ENCODE assay signal across 21 cellular contexts in the genomic region with DNA sequence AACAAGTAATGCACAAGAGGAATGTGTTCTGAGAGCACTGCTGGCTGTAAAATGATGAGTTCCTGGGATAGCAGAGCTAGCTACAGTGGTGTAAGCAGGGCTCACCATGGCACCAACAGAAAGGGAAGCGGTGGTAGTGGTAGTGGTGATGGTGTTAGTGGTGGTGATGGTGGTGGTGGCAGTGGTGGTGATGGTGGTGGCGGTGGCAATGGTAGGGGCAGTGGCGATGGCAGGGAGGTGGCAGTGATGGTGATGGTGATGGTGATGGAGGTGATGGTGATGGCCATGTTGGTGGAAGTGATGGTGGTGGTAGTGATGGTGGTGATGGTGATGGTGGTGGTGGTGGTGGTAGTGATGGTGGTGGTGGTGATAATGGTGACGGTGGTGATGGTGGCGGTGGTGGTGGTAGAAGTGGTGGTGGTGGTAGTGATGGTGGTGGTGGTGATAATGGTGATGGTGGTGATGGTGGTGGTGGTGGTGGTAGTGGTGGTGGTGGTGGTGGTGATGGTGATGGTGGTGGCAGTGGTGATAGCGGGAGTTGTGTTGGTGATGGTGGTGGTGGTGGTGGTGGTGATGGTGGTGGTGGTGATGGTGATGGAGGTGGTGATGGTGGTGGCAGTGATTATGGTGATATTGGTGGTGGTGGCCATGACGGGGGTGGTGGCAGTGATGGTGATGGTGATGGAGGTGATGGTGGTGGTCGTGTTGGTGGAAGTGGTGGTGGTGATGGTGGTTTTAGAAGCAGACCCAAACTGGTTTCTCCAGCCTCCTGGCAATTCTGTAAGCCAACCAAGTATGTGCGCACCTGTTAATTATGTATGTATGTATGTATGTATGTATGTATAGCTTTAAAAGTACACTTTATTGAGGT.
DNase-seq lines count a peak whose midpoint lies in the region; ATAC-seq and FAIRE-seq lines count a peak whose summit lies in the region.
"Had no signal": no experiment of that assay in that cellular context is flagged by ENCODE, and none has a peak within 500 bp of the region (broad histone marks: within the 10 kb centered on the region; RNA-seq: fewer than 3 reads in every experiment).

No MANE protein-coding gene starts in this region.

- H3K9ac ChIP-seq in trophoblast cell (ENCODE audit: low read length): no peak overlapping the region
- H3K9ac ChIP-seq: BLaER1 had no signal

- no peaks in the 10 kb centered on the region for H3K79me1 ChIP-seq in trophoblast cell (ENCODE audit: low read length)

- H3K79me2 ChIP-seq in trophoblast cell (ENCODE audit: control insufficient read depth, insufficient read depth, low read length, poor library complexity): no peaks in the 10 kb centered on the region

- no peak overlapping the region for H2AK5ac ChIP-seq in trophoblast cell (ENCODE audit: low read length)

- peak; percentile 11 for DNase-seq in activated CD8-positive, alpha-beta memory T cell treated with anti-CD3 and anti-CD28 coated beads for 24 hours
- no peak for DNase-seq in activated CD8-positive, alpha-beta memory T cell treated with anti-CD3 and anti-CD28 coated beads, Interleukin-2, amount 10 ng/mL, durations not matched to agents 7 days and 5 days
- DNase-seq in HTR-8/SVneo (ENCODE audit: insufficient read length, low spot score) (no peak), trophoblast cell (no peak), urothelium cell line (ENCODE audit: low spot score) (no peak), T-helper 1 cell (no peak), 8988T (no peak)
- DNase-seq: CD4-positive, alpha-beta memory T cell; DMS153; DMS79; GDM1; H7; HFFc6 had no signal

- H3K4me3 Mint-ChIP-seq in activated CD8-positive, alpha-beta memory T cell treated with anti-CD3 and anti-CD28 coated beads, Interleukin-2, amount 10 ng/mL, durations not matched to agents 7 days and 5 days: no peak overlapping the region
- H3K4me3 Mint-ChIP-seq: CD4-positive, alpha-beta memory T cell; GM23338; HFFc6 had no signal

- ATAC-seq in activated CD8-positive, alpha-beta memory T cell treated with anti-CD3 and anti-CD28 coated beads, Interleukin-2, amount 10 ng/mL, durations not matched to agents 7 days and 5 days: no peak
- ATAC-seq: GM23338, HCT116 had no signal

- no peak overlapping the region for H2BK12ac ChIP-seq in trophoblast cell (ENCODE audit: low read length)

- WGBS in trophoblast cell (ENCODE audit: extremely low coverage, insufficient coverage, insufficient read length): 80% methylated on average over 1 of the region's 9 CpGs

- H3K4me1 ChIP-seq in trophoblast cell (ENCODE audit: control insufficient read depth in 1 of 2, insufficient read depth in 2 of 2, low read length in 2 of 2): no peaks in the 10 kb centered on the region
- H3K4me1 ChIP-seq: BLaER1 had no signal

- no peak overlapping the region for H3K23ac ChIP-seq in trophoblast cell (ENCODE audit: low read length)

- H3K9me3 ChIP-seq in trophoblast cell (ENCODE audit: insufficient read depth, low read depth, low read length): peaks cover 6% of the 10 kb centered on the region

- H2BK5ac ChIP-seq in trophoblast cell (ENCODE audit: low read depth, low read length, poor library complexity): no peak overlapping the region

- no peak overlapping the region for H2BK120ac ChIP-seq in trophoblast cell (ENCODE audit: insufficient read depth, low read length, poor library complexity)

- peak overlapping the region; percentile 38 for H3K4me3 ChIP-seq in trophoblast cell (ENCODE audit: low read depth, low read length)
- H3K4me3 ChIP-seq: BLaER1, GM23338 had no signal

- H3K36me3 ChIP-seq in trophoblast cell (ENCODE audit: control insufficient read depth in 1 of 2, insufficient read depth in 2 of 2, low read length in 2 of 2): no peaks in the 10 kb centered on the region
- H3K36me3 ChIP-seq: BLaER1 had no signal

- peaks cover 39% of the 10 kb centered on the region for H3K27me3 Mint-ChIP-seq in activated CD8-positive, alpha-beta memory T cell treated with anti-CD3 and anti-CD28 coated beads, Interleukin-2, amount 10 ng/mL, durations not matched to agents 7 days and 5 days

- H3K14ac ChIP-seq in trophoblast cell (ENCODE audit: low read length): no peak overlapping the region

- no peaks in the 10 kb centered on the region for H3K36me3 Mint-ChIP-seq in activated CD8-positive, alpha-beta memory T cell treated with anti-CD3 and anti-CD28 coated beads, Interleukin-2, amount 10 ng/mL, durations not matched to agents 7 days and 5 days
- H3K36me3 Mint-ChIP-seq: CD14-positive monocyte; CD4-positive, alpha-beta memory T cell had no signal

- H3K27ac Mint-ChIP-seq in activated CD8-positive, alpha-beta memory T cell treated with anti-CD3 and anti-CD28 coated beads, Interleukin-2, amount 10 ng/mL, durations not matched to agents 7 days and 5 days: no peak overlapping the region
- H3K27ac Mint-ChIP-seq: CD14-positive monocyte; CD4-positive, alpha-beta memory T cell; GM23338; HFFc6 had no signal

- FAIRE-seq in HTR-8/SVneo (lab: Jason Lieb, UNC) (peak; percentile 85), urothelium cell line (lab: Jason Lieb, UNC) (peak; percentile 99)
- FAIRE-seq: GM12892, GM18507 had no signal

- H3K4ac ChIP-seq in trophoblast cell (ENCODE audit: low read depth, low read length): no peak overlapping the region

- CTCF ChIA-PET in activated CD8-positive, alpha-beta memory T cell treated with anti-CD3 and anti-CD28 coated beads, Interleukin-2, amount 10 ng/mL, durations not matched to agents 7 days and 5 days (lab: Charles Lee): interaction anchor here (1.0 kb wide), 1 partner anchor 12 kb away, joined by 5 read pairs; no protein-coding TSS in a partner anchor

- H3K4me1 Mint-ChIP-seq in activated CD8-positive, alpha-beta memory T cell treated with anti-CD3 and anti-CD28 coated beads, Interleukin-2, amount 10 ng/mL, durations not matched to agents 7 days and 5 days: no peaks in the 10 kb centered on the region
- H3K4me1 Mint-ChIP-seq: CD14-positive monocyte; CD4-positive, alpha-beta memory T cell; GM23338 had no signal

- H3K18ac ChIP-seq in trophoblast cell (ENCODE audit: low read length): no peak overlapping the region

- H4K8ac ChIP-seq in trophoblast cell (ENCODE audit: low read depth, low read length): no peak overlapping the region

- no peak overlapping the region for H4K12ac ChIP-seq in trophoblast cell (ENCODE audit: low read depth, low read length)

- no peaks in the 10 kb centered on the region for H3K27me3 ChIP-seq in trophoblast cell (ENCODE audit: insufficient read depth, low read length)
- H3K27me3 ChIP-seq: BLaER1 had no signal

- no peak overlapping the region for H3K4me2 ChIP-seq in trophoblast cell (ENCODE audit: low read length)
- H3K4me2 ChIP-seq: BLaER1, GM23338 had no signal

- H4K91ac ChIP-seq in trophoblast cell (ENCODE audit: low read depth, low read length): no peak overlapping the region

- no peaks in the 10 kb centered on the region for H3K9me3 Mint-ChIP-seq in activated CD8-positive, alpha-beta memory T cell treated with anti-CD3 and anti-CD28 coated beads, Interleukin-2, amount 10 ng/mL, durations not matched to agents 7 days and 5 days (ENCODE audit: low read depth)

- no peak overlapping the region for H3K27ac ChIP-seq in trophoblast cell (ENCODE audit: low read depth, low read length)
- H3K27ac ChIP-seq: 22Rv1, BLaER1, HL-60 had no signal

- H2AFZ ChIP-seq in trophoblast cell (ENCODE audit: insufficient read depth, low read length, poor library complexity): no peak overlapping the region
- H2AFZ ChIP-seq: GM23338 had no signal
